ENCODE assay signal across 1 cellular context in the genomic region with DNA sequence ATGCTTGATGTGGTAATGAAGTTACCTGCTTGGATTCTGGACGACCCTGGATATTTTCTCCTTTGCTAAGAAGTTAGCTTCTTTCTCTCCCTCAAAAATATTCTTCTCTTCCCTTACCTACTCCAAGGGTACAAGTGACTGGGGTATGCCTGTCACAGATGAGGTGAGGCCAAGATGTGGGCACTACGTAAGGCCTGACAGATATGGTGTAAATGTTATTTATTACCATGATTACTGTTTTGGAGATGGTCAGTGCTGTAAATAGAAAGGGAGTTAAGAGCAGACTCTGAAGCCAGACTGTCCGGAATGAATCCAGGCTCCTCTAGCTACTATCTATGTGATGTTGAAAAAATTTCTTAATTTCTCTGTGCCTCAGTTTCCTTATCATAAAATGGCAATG.
TF ChIP-seq lines count a peak whose summit lies in the region.

No MANE protein-coding gene starts in this region.

TF ChIP-seq in K562, 482 proteins besides CTCF, POLR2A, EP300 and RAD21:
- TF ChIP-seq RBM25 (IDR thresholded peaks at IDR 0.05; ENCODE audit: low read depth, low read length, severe bottlenecking) (no peak), ZFP30 (CRISPR knock-in tag; IDR thresholded peaks at IDR 0.05; ENCODE audit: borderline replicate concordance) (no peak), DNMT1 (IDR thresholded peaks at IDR 0.05) (no peak), RFX7 (CRISPR knock-in tag; IDR thresholded peaks at IDR 0.05) (no peak), CC2D1A (IDR thresholded peaks at IDR 0.05) (no peak), COPS2 (conservative IDR thresholded peaks at IDR 0.05) (no peak), MEIS2 (IDR thresholded peaks at IDR 0.05; ENCODE audit: partially characterized antibody) (peak; percentile 52), CBX3 (IDR thresholded peaks at IDR 0.05; ENCODE audit: borderline replicate concordance in 1 of 2, low read length in 2 of 2) (no peak), POLR2AphosphoS5 (IDR thresholded peaks at IDR 0.05; ENCODE audit: control insufficient read depth, insufficient read depth, low read depth, low read length) (no peak), NONO (IDR thresholded peaks at IDR 0.05; ENCODE audit: low read depth in 2 of 2, low read length in 1 of 2) (no peak)
- TF ChIP-seq, protein P1, sequence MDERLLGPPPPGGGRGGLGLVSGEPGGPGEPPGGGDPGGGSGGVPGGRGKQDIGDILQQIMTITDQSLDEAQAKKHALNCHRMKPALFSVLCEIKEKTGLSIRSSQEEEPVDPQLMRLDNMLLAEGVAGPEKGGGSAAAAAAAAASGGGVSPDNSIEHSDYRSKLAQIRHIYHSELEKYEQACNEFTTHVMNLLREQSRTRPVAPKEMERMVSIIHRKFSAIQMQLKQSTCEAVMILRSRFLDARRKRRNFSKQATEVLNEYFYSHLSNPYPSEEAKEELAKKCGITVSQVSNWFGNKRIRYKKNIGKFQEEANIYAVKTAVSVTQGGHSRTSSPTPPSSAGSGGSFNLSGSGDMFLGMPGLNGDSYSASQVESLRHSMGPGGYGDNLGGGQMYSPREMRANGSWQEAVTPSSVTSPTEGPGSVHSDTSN (CRISPR knock-in tag; IDR thresholded peaks at IDR 0.05; ENCODE audit: low read depth), result no peak
- TF ChIP-seq, protein P1 (tag; conservative IDR thresholded peaks at IDR 0.05; ENCODE audit: low read depth), result 0 out of 2 replicates have a peak, but pooled peaks have one; percentile 9
